In genomic region chr5:59999056-59999455, GRCh38 we compare ENCODE assay signal across 28 cellular contexts.
DNase-seq lines count a peak whose midpoint lies in the region; ATAC-seq lines count a peak whose summit lies in the region.
"Had no signal": no experiment of that assay in that cellular context is flagged by ENCODE, and none has a peak within 500 bp of the region (broad histone marks: within the 10 kb centered on the region; RNA-seq: fewer than 3 reads in every experiment).

No MANE protein-coding gene starts in this region.

- H3K4me1 ChIP-seq in mesendoderm (ENCODE audit: control insufficient read depth, low read depth, low read length) = no peaks in the 10 kb centered on the region
- H3K4me1 ChIP-seq: A549, esophagus squamous epithelium, suprapubic skin, vagina had no signal

- no peak overlapping the region for H3K9ac ChIP-seq in mesendoderm (ENCODE audit: low read length)

- no peaks in the 10 kb centered on the region for H3K4me1 Mint-ChIP-seq in activated CD4-positive, alpha-beta T cell treated with anti-CD3 and anti-CD28 coated beads for 36 hours

- H2BK120ac ChIP-seq in mesendoderm (ENCODE audit: low read depth, low read length) = no peak overlapping the region

- peaks cover 4% of the 10 kb centered on the region for H3K9me3 Mint-ChIP-seq in activated CD4-positive, alpha-beta T cell treated with anti-CD3 and anti-CD28 coated beads for 36 hours (ENCODE audit: low read depth)

- DNase-seq in A172 (ENCODE audit: low spot score) (peak; percentile 45), SK-MEL-5 (ENCODE audit: low read depth, low spot score) (peak; percentile 98), epidermal melanocyte (ENCODE audit: insufficient read length, low spot score) (peak; percentile 36), mesendoderm (peak; percentile 45), SHP77 treated with DMSO at 0.1 percent for 48 hours (lab: John Stamatoyannopoulos, UW) (no peak)
- DNase-seq in activated CD4-positive, alpha-beta T cell treated with anti-CD3 and anti-CD28 coated beads for 36 hours = no peak
- DNase-seq: activated naive CD4-positive, alpha-beta T cell treated with Interleukin-2 at 50 U/mL for 16 hours; activated T-cell treated with anti-CD3 and anti-CD28 coated beads, Interleukin-2, amount 50 U/mL, for 24 hours; C1 segment of cervical spinal cord; cerebellar nuclear complex; DMS 273 treated with DMSO at 0.1 percent for 48 hours; effector CD4-positive, alpha-beta T cell; esophagus squamous epithelium; H7; Karpas-422; NCI-H1092; NCI-H2081 treated with DMSO at 0.1 percent for 48 hours; NCI-H510A treated with DMSO at 0.1 percent for 48 hours; nucleus accumbens; right cardiac atrium; stimulated activated CD4-positive, alpha-beta T cell treated with anti-CD3 and anti-CD28 coated beads, Interleukin-15, amount 100 ng/mL, for 24 hours; T-helper 9 cell had no signal

- no peak overlapping the region for H2BK15ac ChIP-seq in mesendoderm (replicated peaks; ENCODE audit: low read depth)

- intact Hi-C loops in activated CD4-positive, alpha-beta T cell treated with anti-CD3 and anti-CD28 coated beads for 36 hours (cut with DNase I, micrococcal nuclease) = no loop called here

- no peaks in the 10 kb centered on the region for H3K36me3 ChIP-seq in mesendoderm (ENCODE audit: control insufficient read depth, insufficient read depth, low read length)
- H3K36me3 ChIP-seq: esophagus squamous epithelium, suprapubic skin, vagina had no signal

- no peaks in the 10 kb centered on the region for H3K79me1 ChIP-seq in mesendoderm (ENCODE audit: low read length)

- no peak overlapping the region for H3K56ac ChIP-seq in mesendoderm (ENCODE audit: low read length)

- no peak overlapping the region for H3K18ac ChIP-seq in mesendoderm (ENCODE audit: low read length)

- no peak overlapping the region for H2AK5ac ChIP-seq in mesendoderm (ENCODE audit: low read length)

- in situ Hi-C loops in SK-MEL-5 (cut with HindIII; ENCODE audit: low pct_unique_long_range_greater_than_20kb, low sequenced_read_pairs) = no loop called here

- no peaks in the 10 kb centered on the region for H3K36me3 Mint-ChIP-seq in activated CD4-positive, alpha-beta T cell treated with anti-CD3 and anti-CD28 coated beads for 36 hours (ENCODE audit: low read depth)

- no peak overlapping the region for H4K8ac ChIP-seq in mesendoderm (ENCODE audit: low read depth, low read length)

- no peak overlapping the region for H3K27ac ChIP-seq in mesendoderm (ENCODE audit: low read depth, low read length)
- H3K27ac ChIP-seq: A549, esophagus squamous epithelium, suprapubic skin, vagina had no signal

- H3K4ac ChIP-seq in mesendoderm (ENCODE audit: low read depth, low read length) = no peak overlapping the region

- no peaks in the 10 kb centered on the region for H3K27me3 ChIP-seq in mesendoderm (ENCODE audit: insufficient read depth, low read length, poor library complexity)
- H3K27me3 ChIP-seq: esophagus squamous epithelium, suprapubic skin, vagina had no signal

- no peak overlapping the region for H3K27ac Mint-ChIP-seq in activated CD4-positive, alpha-beta T cell treated with anti-CD3 and anti-CD28 coated beads for 36 hours
- H3K27ac Mint-ChIP-seq: activated T-cell treated with anti-CD3 and anti-CD28 coated beads, Interleukin-2, amount 50 U/mL, for 24 hours had no signal

- H3K79me2 ChIP-seq in mesendoderm (ENCODE audit: control insufficient read depth, insufficient read depth, low read length) = no peaks in the 10 kb centered on the region

- no peak overlapping the region for H3K4me3 ChIP-seq in mesendoderm (ENCODE audit: low read length)
- H3K4me3 ChIP-seq: A549, esophagus squamous epithelium, GM12878, suprapubic skin, vagina had no signal

- CTCF ChIA-PET in activated CD4-positive, alpha-beta T cell treated with anti-CD3 and anti-CD28 coated beads for 36 hours (lab: Charles Lee) = no interaction called here

- no peak overlapping the region for H3K4me2 ChIP-seq in mesendoderm (ENCODE audit: low read length)
- H3K4me2 ChIP-seq: A549 had no signal

- no peaks in the 10 kb centered on the region for H3K27me3 Mint-ChIP-seq in activated CD4-positive, alpha-beta T cell treated with anti-CD3 and anti-CD28 coated beads for 36 hours
- H3K27me3 Mint-ChIP-seq: activated T-cell treated with anti-CD3 and anti-CD28 coated beads, Interleukin-2, amount 50 U/mL, for 24 hours had no signal

- H3K4me3 Mint-ChIP-seq in activated CD4-positive, alpha-beta T cell treated with anti-CD3 and anti-CD28 coated beads for 36 hours = no peak overlapping the region
- H3K4me3 Mint-ChIP-seq: activated T-cell treated with anti-CD3 and anti-CD28 coated beads, Interleukin-2, amount 50 U/mL, for 24 hours had no signal

- POLR2A ChIA-PET in activated CD4-positive, alpha-beta T cell treated with anti-CD3 and anti-CD28 coated beads for 36 hours (lab: Charles Lee) = no interaction called here

- H3K23ac ChIP-seq in mesendoderm (ENCODE audit: low read length) = no peak overlapping the region

- no CpG with 5 or more reads among the region's 2 CpGs for WGBS in mesendoderm (ENCODE audit: extremely low coverage, insufficient coverage, low lambda C conversion rate)

- ATAC-seq in HG02852 (IDR thresholded peaks at IDR 0.05; ENCODE audit: unreplicated experiment) (no peak), GM18873 (IDR thresholded peaks at IDR 0.05; ENCODE audit: low FRiP score, unreplicated experiment) (no peak)
- no peak for ATAC-seq in activated CD4-positive, alpha-beta T cell treated with anti-CD3 and anti-CD28 coated beads for 36 hours
- ATAC-seq: A549, GM12878, right cardiac atrium had no signal

- no peak overlapping the region for H2BK5ac ChIP-seq in mesendoderm (ENCODE audit: low read length)

- H4K5ac ChIP-seq in mesendoderm (ENCODE audit: low read length) = no peak overlapping the region

Comparison
In these comparisons a context has a peak if more than half of its experiments do, and no peak if none do; other contexts are left out.
1. DNase-seq: peak in A172 (single experiment), SK-MEL-5 (single experiment), epidermal melanocyte (single experiment) and mesendoderm (single experiment); none in activated CD4-positive, alpha-beta T cell treated with anti-CD3 and anti-CD28 coated beads for 36 hours (single experiment) and SHP77 treated with DMSO at 0.1 percent for 48 hours (single experiment).